Comparison of ENCODE assay signal across 30 cellular contexts in the genomic region with DNA sequence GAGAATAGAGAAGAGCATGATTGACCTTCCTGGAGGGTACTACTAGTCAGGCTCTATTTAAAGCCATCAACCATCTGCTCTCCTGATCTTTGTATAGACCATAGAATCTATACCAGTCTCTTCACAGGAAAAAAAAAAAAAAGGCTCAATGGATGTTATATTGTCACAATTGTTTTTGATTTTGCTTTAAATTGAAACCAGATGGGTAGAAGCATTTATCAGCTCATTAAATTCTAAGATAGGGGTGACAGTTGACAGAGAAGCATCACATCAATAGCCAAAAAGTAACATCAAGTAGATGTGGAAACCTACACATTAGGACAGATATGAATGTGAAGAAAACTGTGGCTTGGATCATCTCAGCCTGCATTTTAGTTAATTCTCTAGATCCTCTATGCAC.
"Had no signal": no experiment of that assay in that cellular context is flagged by ENCODE, and none has a peak within 500 bp of the region (broad histone marks: within the 10 kb centered on the region; RNA-seq: fewer than 3 reads in every experiment).

No MANE protein-coding gene starts in this region.

- DNase-seq: activated CD4-positive, alpha-beta memory T cell treated with anti-CD3 and anti-CD28 coated beads, Interleukin-2, amount 10 ng/mL, durations not matched to agents 7 days and 5 days; activated CD4-positive, alpha-beta T cell treated with anti-CD3 and anti-CD28 coated beads for 1 hour; activated CD4-positive, alpha-beta T cell treated with anti-CD3 and anti-CD28 coated beads for 4 hours; activated CD4-positive, alpha-beta T cell treated with anti-CD3 and anti-CD28 coated beads, Interleukin-2, amount 10 ng/mL, durations not matched to agents 7 days and 5 days; activated CD4-positive, alpha-beta T cell treated with anti-CD3 and anti-CD28 coated beads, Interleukin-2, amount 50 U/mL, for 4 hours; activated CD8-positive, alpha-beta memory T cell treated with anti-CD3 and anti-CD28 coated beads, Interleukin-2, amount 50 U/mL, for 48 hours; activated gamma-delta T cell; activated naive CD4-positive, alpha-beta T cell; activated naive CD4-positive, alpha-beta T cell treated with anti-CD3 and anti-CD28 coated beads, Interleukin-2, amount 10 ng/mL, durations not matched to agents 7 days and 5 days; activated naive CD8-positive, alpha-beta T cell treated with anti-CD3 and anti-CD28 coated beads, Interleukin-2, amount 10 ng/mL, durations not matched to agents 7 days and 5 days; activated T-cell treated with anti-CD3 and anti-CD28 coated beads for 4 hours; activated T-cell treated with anti-CD3 and anti-CD28 coated beads, Interleukin-2, amount 50 U/mL, for 24 hours; activated T-cell treated with anti-CD3 and anti-CD28 coated beads, Interleukin-2, amount 50 U/mL, for 72 hours; anterior cingulate cortex; brain microvascular endothelial cell; effector CD4-positive, alpha-beta T cell; effector memory CD8-positive, alpha-beta T cell; erythroblast; foreskin keratinocyte; gastrocnemius medialis; heart right ventricle; T-helper 2 cell had no signal

- H2AFZ ChIP-seq: hepatocyte had no signal

- H3K4me2 ChIP-seq: hepatocyte had no signal

- H3K79me2 ChIP-seq: hepatocyte had no signal

- H3K36me3 ChIP-seq: brain microvascular endothelial cell, esophagus muscularis mucosa, gastrocnemius medialis, heart right ventricle had no signal

- FAIRE-seq: astrocyte, bronchial epithelial cell had no signal

- H3K4me3 ChIP-seq: coronary artery, esophagus muscularis mucosa, gastrocnemius medialis, heart right ventricle, hepatocyte had no signal

- H3K27ac ChIP-seq: brain microvascular endothelial cell, coronary artery, esophagus muscularis mucosa, foreskin keratinocyte, gastrocnemius medialis, heart right ventricle, hepatocyte, VCaP had no signal

- ATAC-seq: activated naive CD4-positive, alpha-beta T cell treated with anti-CD3 and anti-CD28 coated beads, Interleukin-2, amount 50 U/mL, for 72 hours; activated T-cell treated with anti-CD3 and anti-CD28 coated beads, Interleukin-2, amount 50 U/mL, for 72 hours; effector memory CD8-positive, alpha-beta T cell; foreskin keratinocyte; gastrocnemius medialis; heart right ventricle; WTC11 had no signal

- H3K27me3 ChIP-seq: brain microvascular endothelial cell, esophagus muscularis mucosa, foreskin keratinocyte, gastrocnemius medialis, heart right ventricle, hepatocyte had no signal

- H3K9me3 ChIP-seq: gastrocnemius medialis had no signal
